Comparison of ENCODE assay signal across 12 cellular contexts in the genomic region with DNA sequence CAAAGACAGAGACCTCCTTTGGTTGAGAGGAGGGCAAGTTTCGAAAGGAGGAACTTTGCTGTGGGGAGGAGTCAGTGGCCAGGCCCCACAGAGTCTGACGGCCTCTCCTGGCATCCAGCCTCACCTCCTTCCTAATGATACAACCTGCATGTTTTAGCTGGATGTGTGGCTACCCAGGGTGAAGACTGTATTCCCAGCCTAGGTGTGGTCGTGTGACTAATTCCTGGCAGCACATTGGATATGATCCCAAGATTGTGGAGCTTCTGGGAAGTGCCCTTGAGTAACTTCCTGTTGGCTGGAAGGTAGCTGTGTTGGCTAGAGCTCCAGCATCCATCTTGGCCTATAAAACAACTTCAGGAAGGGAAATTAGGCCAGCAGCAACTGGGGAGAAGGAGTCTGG. TPM values are rescaled to one million over a fixed set of nuclear protein-coding genes. Genes with fewer than 3 reads are reported as not detected.
DNase-seq lines count a peak whose midpoint lies in the region; ATAC-seq, FAIRE-seq and TF ChIP-seq lines count a peak whose summit lies in the region.
"Had no signal": no experiment of that assay in that cellular context is flagged by ENCODE, and none has a peak within 500 bp of the region (broad histone marks: within the 10 kb centered on the region; RNA-seq: fewer than 3 reads in every experiment).

No MANE protein-coding gene starts in this region.

- TF ChIP-seq CTCF in colonic mucosa (IDR thresholded peaks at IDR 0.05) (no peak), HepG2 (CRISPR knock-in tag; IDR thresholded peaks at IDR 0.05) (no peak)

- no TSS peak for BruUV-seq in HepG2 (replicated peaks; lab: Mats Ljungman, UMichigan)

- FAIRE-seq in HepG2 (lab: Jason Lieb, UNC): no peak

- H3K27ac ChIP-seq in colonic mucosa (no peak overlapping the region), HepG2 (ENCODE audit: extremely low read length, insufficient read depth, low read length) (no peak overlapping the region), aorta (ENCODE audit: low read depth in 1 of 2, low read length in 2 of 2) (no peak overlapping the region)

- H3K4me3 ChIP-seq in colonic mucosa: no peak overlapping the region
- H3K4me3 ChIP-seq in HepG2 (replicated peaks in 1 of 3; ENCODE audit: insufficient read depth in 1 of 3, low read depth in 2 of 3, low read length in 3 of 3): no peak overlapping the region
- H3K4me3 ChIP-seq in aorta (ENCODE audit: low read length in 2 of 2): no peak overlapping the region

- intact Hi-C loops in colonic mucosa (cut with DNase I): no loop called here
- intact Hi-C loops in HepG2 (cut with micrococcal nuclease; ENCODE audit: unreplicated experiment): no loop called here
- intact Hi-C loops in aorta (cut with DNase I): no loop called here
- intact Hi-C loops in posterior cingulate gyrus (cut with DNase I): no loop called here

- no peaks in the 10 kb centered on the region for H3K36me3 Mint-ChIP-seq in activated naive CD8-positive, alpha-beta T cell treated with anti-CD3 and anti-CD28 coated beads, Interleukin-2, amount 10 ng/mL, durations not matched to agents 7 days and 5 days
- no peaks in the 10 kb centered on the region for H3K36me3 Mint-ChIP-seq in activated naive CD8-positive, alpha-beta T cell treated with anti-CD3 and anti-CD28 coated beads, Interleukin-2, amount 50 U/mL, for 24 hours (ENCODE audit: low read depth)
- H3K36me3 Mint-ChIP-seq: activated naive CD4-positive, alpha-beta T cell treated with anti-CD3 and anti-CD28 coated beads, Interleukin-2, amount 50 U/mL, for 24 hours had no signal

- peaks cover 5% of the 10 kb centered on the region for H3K9me3 Mint-ChIP-seq in activated naive CD8-positive, alpha-beta T cell treated with anti-CD3 and anti-CD28 coated beads, Interleukin-2, amount 10 ng/mL, durations not matched to agents 7 days and 5 days
- H3K9me3 Mint-ChIP-seq in activated naive CD8-positive, alpha-beta T cell treated with anti-CD3 and anti-CD28 coated beads, Interleukin-2, amount 50 U/mL, for 24 hours: no peaks in the 10 kb centered on the region
- H3K9me3 Mint-ChIP-seq: activated naive CD4-positive, alpha-beta T cell treated with anti-CD3 and anti-CD28 coated beads, Interleukin-2, amount 50 U/mL, for 24 hours had no signal

- no peak overlapping the region for H3K9ac ChIP-seq in colonic mucosa (ENCODE audit: low read depth in 2 of 2, low read length in 2 of 2)
- no peak overlapping the region for H3K9ac ChIP-seq in HepG2 (ENCODE audit: insufficient read depth, low read depth, low read length)

- peak; percentile 8 for DNase-seq in activated naive CD8-positive, alpha-beta T cell treated with anti-CD3 and anti-CD28 coated beads, Interleukin-2, amount 10 ng/mL, durations not matched to agents 7 days and 5 days
- no peak for DNase-seq in activated naive CD8-positive, alpha-beta T cell treated with anti-CD3 and anti-CD28 coated beads, Interleukin-2, amount 50 U/mL, for 24 hours
- DNase-seq in colonic mucosa: peak; percentile 77
- DNase-seq in HepG2 (ENCODE audit: low spot score): no peak
- peak; percentile 83 to 87 for DNase-seq in aorta
- DNase-seq in cerebellar cortex (ENCODE audit: low spot score): no peak
- no peak for DNase-seq in posterior cingulate gyrus
- DNase-seq: NCI-H1694 had no signal

- POLR2A ChIA-PET in activated naive CD8-positive, alpha-beta T cell treated with anti-CD3 and anti-CD28 coated beads, Interleukin-2, amount 10 ng/mL, durations not matched to agents 7 days and 5 days (lab: Charles Lee): no interaction called here
- POLR2A ChIA-PET in HepG2 (lab: Yijun Ruan, JAX): interaction anchor here (1.3 kb wide), 1 partner anchor 13 kb away, joined by 5 read pairs; no protein-coding TSS in a partner anchor

- no peaks in the 10 kb centered on the region for H3K27me3 Mint-ChIP-seq in activated naive CD8-positive, alpha-beta T cell treated with anti-CD3 and anti-CD28 coated beads, Interleukin-2, amount 10 ng/mL, durations not matched to agents 7 days and 5 days
- no peaks in the 10 kb centered on the region for H3K27me3 Mint-ChIP-seq in activated naive CD8-positive, alpha-beta T cell treated with anti-CD3 and anti-CD28 coated beads, Interleukin-2, amount 50 U/mL, for 24 hours
- H3K27me3 Mint-ChIP-seq: activated naive CD4-positive, alpha-beta T cell treated with anti-CD3 and anti-CD28 coated beads, Interleukin-2, amount 50 U/mL, for 24 hours; stimulated activated memory B cell treated with anti-CD40 and anti-IgM and Interleukin-4, amounts not matched to agents 10 μg/mL and 1 μg/mL and 100 μg/mL, for 72 hours had no signal

- WGBS in HepG2 (ENCODE audit: low lambda C conversion rate): 6% methylated on average over 3 of the region's 3 CpGs
- 64 to 67% methylated on average over 3 of the region's 3 CpGs for WGBS in aorta, 2 donors

- no peak overlapping the region for H2AFZ ChIP-seq in HepG2 (ENCODE audit: low read length)

- TF ChIP-seq RAD21 in HepG2 (CRISPR knock-in tag; IDR thresholded peaks at IDR 0.05): no peak

- H4K20me1 ChIP-seq in HepG2 (ENCODE audit: insufficient read depth, low read length): no peaks in the 10 kb centered on the region

- H3K79me2 ChIP-seq in HepG2 (ENCODE audit: insufficient read depth, low read length): no peaks in the 10 kb centered on the region

- TF ChIP-seq POLR2A in HepG2 (IDR thresholded peaks at IDR 0.05; ENCODE audit: insufficient read depth in 1 of 2, low read depth in 2 of 2, low read length in 2 of 2): no peak

- H3K4me1 ChIP-seq in colonic mucosa (no peaks in the 10 kb centered on the region), HepG2 (ENCODE audit: insufficient read depth, low read length) (peaks cover 29% of the 10 kb centered on the region), aorta (ENCODE audit: control insufficient read depth in 1 of 2, insufficient read depth in 2 of 2, low read length in 2 of 2) (no peaks in the 10 kb centered on the region)

- no peak for TF ChIP-seq EP300 in HepG2 (IDR thresholded peaks at IDR 0.05; ENCODE audit: low read depth in 2 of 2, low read length in 2 of 2)
- no peak for TF ChIP-seq EP300 in HepG2 (CRISPR knock-in tag; IDR thresholded peaks at IDR 0.05; ENCODE audit: borderline replicate concordance)

- H3K27ac Mint-ChIP-seq in activated naive CD8-positive, alpha-beta T cell treated with anti-CD3 and anti-CD28 coated beads, Interleukin-2, amount 10 ng/mL, durations not matched to agents 7 days and 5 days: no peak overlapping the region
- no peak overlapping the region for H3K27ac Mint-ChIP-seq in activated naive CD8-positive, alpha-beta T cell treated with anti-CD3 and anti-CD28 coated beads, Interleukin-2, amount 50 U/mL, for 24 hours
- H3K27ac Mint-ChIP-seq: activated naive CD4-positive, alpha-beta T cell treated with anti-CD3 and anti-CD28 coated beads, Interleukin-2, amount 50 U/mL, for 24 hours; stimulated activated memory B cell treated with anti-CD40 and anti-IgM and Interleukin-4, amounts not matched to agents 10 μg/mL and 1 μg/mL and 100 μg/mL, for 72 hours; T-helper 1 cell treated with Interleukin-12 subunit alpha and Interleukin-12 subunit beta and Interleukin-4 antibody, amounts not matched to agents 30 μg/mL and 1 μg/mL, for 36 hours had no signal

- H3K4me1 Mint-ChIP-seq in activated naive CD8-positive, alpha-beta T cell treated with anti-CD3 and anti-CD28 coated beads, Interleukin-2, amount 10 ng/mL, durations not matched to agents 7 days and 5 days: no peaks in the 10 kb centered on the region
- H3K4me1 Mint-ChIP-seq in activated naive CD8-positive, alpha-beta T cell treated with anti-CD3 and anti-CD28 coated beads, Interleukin-2, amount 50 U/mL, for 24 hours: peaks cover 3% of the 10 kb centered on the region

- ATAC-seq in activated naive CD8-positive, alpha-beta T cell treated with anti-CD3 and anti-CD28 coated beads, Interleukin-2, amount 10 ng/mL, durations not matched to agents 7 days and 5 days (ENCODE audit: low read depth): no peak
- ATAC-seq in activated naive CD8-positive, alpha-beta T cell treated with anti-CD3 and anti-CD28 coated beads, Interleukin-2, amount 50 U/mL, for 24 hours: no peak
- ATAC-seq in HepG2: no peak
- peak; percentile 74 for ATAC-seq in aorta (ENCODE audit: low FRiP score)
- ATAC-seq in HG02678 (IDR thresholded peaks at IDR 0.05; ENCODE audit: unreplicated experiment): no peak
- ATAC-seq: stimulated activated memory B cell treated with anti-CD40 and anti-IgM and Interleukin-4, amounts not matched to agents 10 μg/mL and 1 μg/mL and 100 μg/mL, for 72 hours had no signal

- H3K36me3 ChIP-seq in colonic mucosa (no peaks in the 10 kb centered on the region), HepG2 (replicated peaks in 1 of 2; ENCODE audit: control insufficient read depth in 1 of 2, insufficient read depth in 2 of 2, low read length in 2 of 2) (no peaks in the 10 kb centered on the region), aorta (ENCODE audit: control insufficient read depth in 1 of 2, insufficient read depth in 2 of 2, low read length in 1 of 2) (no peaks in the 10 kb centered on the region)

- no peaks in the 10 kb centered on the region for H3K27me3 ChIP-seq in colonic mucosa
- H3K27me3 ChIP-seq in HepG2 (ENCODE audit: control insufficient read depth in 1 of 2, insufficient read depth in 2 of 2, low read length in 2 of 2): no peaks in the 10 kb centered on the region
- no peaks in the 10 kb centered on the region for H3K27me3 ChIP-seq in aorta (ENCODE audit: control insufficient read depth in 1 of 2, insufficient read depth in 2 of 2, low read length in 1 of 2)

- CTCF ChIA-PET in HepG2 (lab: Yijun Ruan, JAX; ENCODE audit: low intra/inter-chr PET ratio, low total read pairs): no interaction called here

- peak overlapping the region; percentile 26; the same call in 1 of the 2 replicates for H3K4me2 ChIP-seq in HepG2 (ENCODE audit: low read depth, low read length)

- H3K9me3 ChIP-seq in colonic mucosa (no peaks in the 10 kb centered on the region), HepG2 (ENCODE audit: low read length) (no peaks in the 10 kb centered on the region), aorta (ENCODE audit: control insufficient read depth, low read length) (no peaks in the 10 kb centered on the region)

- no peak overlapping the region for H3K4me3 Mint-ChIP-seq in activated naive CD8-positive, alpha-beta T cell treated with anti-CD3 and anti-CD28 coated beads, Interleukin-2, amount 10 ng/mL, durations not matched to agents 7 days and 5 days
- H3K4me3 Mint-ChIP-seq in activated naive CD8-positive, alpha-beta T cell treated with anti-CD3 and anti-CD28 coated beads, Interleukin-2, amount 50 U/mL, for 24 hours: no peak overlapping the region
- H3K4me3 Mint-ChIP-seq: activated naive CD4-positive, alpha-beta T cell treated with anti-CD3 and anti-CD28 coated beads, Interleukin-2, amount 50 U/mL, for 24 hours; stimulated activated memory B cell treated with anti-CD40 and anti-IgM and Interleukin-4, amounts not matched to agents 10 μg/mL and 1 μg/mL and 100 μg/mL, for 72 hours; T-helper 1 cell treated with Interleukin-12 subunit alpha and Interleukin-12 subunit beta and Interleukin-4 antibody, amounts not matched to agents 30 μg/mL and 1 μg/mL, for 36 hours had no signal

- in situ Hi-C loops in HepG2 (cut with HindIII; ENCODE audit: extremely low pct_ligation_motif_present, low pct_unique_long_range_greater_than_20kb): no loop called here

RNA-seq across cellular contexts. Expression of gene LPCAT1, which starts 19.0 kb away (rescaled TPM):
- total RNA-seq in activated naive CD8-positive, alpha-beta T cell treated with anti-CD3 and anti-CD28 coated beads, Interleukin-2, amount 10 ng/mL, durations not matched to agents 7 days and 5 days: 10 to 100 TPM; 70.8 to 72.2 TPM
- total RNA-seq in colonic mucosa (10 to 100 TPM; 17.1 to 27.3 TPM), HepG2 (2016; rRNA removed; fragmentation: Illumina TruSeq; extraction: Trizol) (16.0 and 29.8 TPM in 2 replicates), aorta (10 to 100 TPM; 38.7 to 68.7 TPM)
- total RNA-seq in HepG2 (2016; cell fraction: cytosol; rRNA removed; fragmentation: Illumina TruSeq; extraction: Trizol; ENCODE audit: low read depth): 5.1 and 9.2 TPM in 2 replicates
- 14.3 and 34.5 TPM in 2 replicates for total RNA-seq in HepG2 (2016; cell fraction: insoluble cytoplasmic fraction; rRNA removed; fragmentation: Illumina TruSeq; extraction: Trizol)
- total RNA-seq in HepG2 (2016; cell fraction: membrane; rRNA removed; fragmentation: Illumina TruSeq; extraction: Trizol): 14.8 and 16.4 TPM in 2 replicates
- total RNA-seq in HepG2 (2016; cell fraction: nucleus; rRNA removed; fragmentation: Illumina TruSeq; extraction: Trizol): 37.9 and 47.2 TPM in 2 replicates
- polyA plus RNA-seq in HepG2 (2011; rRNA removed) (90.6 and 115 TPM in 2 replicates), aorta (10 to 100 TPM in 1 of 2 donors, 1 to 10 TPM in 1; 6.4 to 34.2 TPM)
- 65.4 and 69.9 TPM in 2 replicates for polyA plus RNA-seq in HepG2 (2011; cell fraction: cytosol; rRNA removed)
- polyA plus RNA-seq in HepG2 (2011; cell fraction: nucleus; rRNA removed): 330 and 361 TPM in 2 replicates
- 104 and 122 TPM in 2 replicates for polyA plus RNA-seq in HepG2 (2012)
- polyA plus RNA-seq in HepG2 (2016; cell fraction: cytosol; fragmentation: Illumina TruSeq; extraction: Trizol; ENCODE audit: low read depth): 3.8 and 4.2 TPM in 2 replicates
- polyA plus RNA-seq in HepG2 (2016; cell fraction: insoluble cytoplasmic fraction; fragmentation: Illumina TruSeq; extraction: Trizol; ENCODE audit: low read depth): 18.3 and 19.5 TPM in 2 replicates
- polyA plus RNA-seq in HepG2 (2016; cell fraction: membrane; fragmentation: Illumina TruSeq; extraction: Trizol; ENCODE audit: low read depth): 9.2 and 10.4 TPM in 2 replicates
- polyA plus RNA-seq in HepG2 (2016; cell fraction: nucleus; fragmentation: Illumina TruSeq; extraction: Trizol; ENCODE audit: insufficient read depth, low read depth): 89.7 and 92.4 TPM in 2 replicates
- polyA minus RNA-seq in HepG2 (2011; rRNA and poly(A)+ RNA removed; ENCODE audit: low replicate concordance): 56.1 and 65.1 TPM in 2 replicates
- 44.6 and 51.7 TPM in 2 replicates for polyA minus RNA-seq in HepG2 (2011; cell fraction: cytosol; rRNA and poly(A)+ RNA removed)
- 90.3 and 92.4 TPM in 2 replicates for polyA minus RNA-seq in HepG2 (2011; cell fraction: nucleus; rRNA and poly(A)+ RNA removed)

Comparison
In these comparisons a context has a peak if more than half of its experiments do, and no peak if none do; other contexts are left out.
1. DNase-seq: peak in activated naive CD8-positive, alpha-beta T cell treated with anti-CD3 and anti-CD28 coated beads, Interleukin-2, amount 10 ng/mL, durations not matched to agents 7 days and 5 days (single experiment), colonic mucosa (single experiment) and aorta (2 of 2); none in activated naive CD8-positive, alpha-beta T cell treated with anti-CD3 and anti-CD28 coated beads, Interleukin-2, amount 50 U/mL, for 24 hours (single experiment), HepG2 (single experiment), cerebellar cortex (single experiment) and posterior cingulate gyrus (0 of 10).